8 cellular contexts compared by ENCODE assay signal in genomic region chr17:75785016-75785769, GRCh38. TPM values are rescaled to one million over a fixed set of nuclear protein-coding genes. Genes with fewer than 3 reads are reported as not detected.
DNase-seq lines count a peak whose midpoint lies in the region; ATAC-seq and TF ChIP-seq lines count a peak whose summit lies in the region.

No MANE protein-coding gene starts in this region.

- H3K27ac ChIP-seq in epithelial cell of prostate, result peak overlapping the region; percentile 98

- peak; percentile 26 for ATAC-seq in HG03378 (IDR thresholded peaks at IDR 0.05; ENCODE audit: unreplicated experiment)

- DNase-seq in C1 segment of cervical spinal cord (lab: John Stamatoyannopoulos, UW) (peak in 13 of 14 donors; percentile 87 to 99 (median 96)), NCI-H748 (lab: John Stamatoyannopoulos, UW; ENCODE audit: unreplicated experiment) (peak; percentile 91), epithelial cell of prostate (ENCODE audit: low read depth, low spot score) (peak; percentile 58), mucosa of gallbladder (ENCODE audit: low spot score) (peak; percentile 93)
- DNase-seq in activated CD8-positive, alpha-beta memory T cell treated with anti-CD3 and anti-CD28 coated beads for 48 hours (ENCODE audit: low read depth in 2 of 3, low spot score in 2 of 3), result peak in 2 of 3 experiments; percentile 76 to 84
- DNase-seq in stimulated activated CD8-positive, alpha-beta memory T cell treated with anti-CD3 and anti-CD28 coated beads, Interleukin-4, amount 100 ng/mL, for 4 hours (ENCODE audit: low read depth in 2 of 2, low spot score in 1 of 2), result peak; percentile 66 to 77

- TF ChIP-seq POLR2A in GM19193 (IDR thresholded peaks at IDR 0.05; ENCODE audit: extremely low read depth, insufficient read depth, insufficient read length), result peak; percentile 96

RNA-seq across cellular contexts. Expression of gene UNK, which starts 0.6 kb away (rescaled TPM):
- 26.6 TPM for total RNA-seq in mucosa of gallbladder

RNA-seq across cellular contexts. Expression of gene GALK1, which starts 20.2 kb away (rescaled TPM):
- total RNA-seq in mucosa of gallbladder, result 35.9 TPM

RNA-seq across cellular contexts. Expression of gene UNC13D, which starts 59.0 kb away (rescaled TPM):
- total RNA-seq in mucosa of gallbladder, result 26.4 TPM

Comparison
In these comparisons a context has a peak if more than half of its experiments do, and no peak if none do; other contexts are left out.
1. Peak in every context shown above with its lines: DNase-seq, ATAC-seq and H3K27ac ChIP-seq.